18 cellular contexts compared by ENCODE assay signal in genomic region chr2:26605969-26606846, GRCh38. TPM values are rescaled to one million over a fixed set of nuclear protein-coding genes. Genes with fewer than 3 reads are reported as not detected.
A peak's percentile ranks its signal among the peaks of the same experiment; 100 is the strongest.
DNase-seq lines count a peak whose midpoint lies in the region; ATAC-seq, FAIRE-seq and TF ChIP-seq lines count a peak whose summit lies in the region.
"Had no signal": no experiment of that assay in that cellular context is flagged by ENCODE, and none has a peak within 500 bp of the region (broad histone marks: within the 10 kb centered on the region; RNA-seq: fewer than 3 reads in every experiment).

No MANE protein-coding gene starts in this region.

- WGBS in H1 (ENCODE audit: extremely low coverage in 1 of 2, insufficient coverage in 1 of 2, insufficient read length in 1 of 2, insufficient replicate concordance in 2 of 2, low coverage in 1 of 2, low lambda C conversion rate in 2 of 2, missing lambda C conversion rate in 1 of 2), 2 experiments, result 84% methylated on average over 17 of the region's 19 CpGs; no CpG with 5 or more reads in 1 of the 2 experiments

- no peak overlapping the region for H3K4ac ChIP-seq in H1 (replicated peaks; ENCODE audit: insufficient read length, low read depth, low read length)

- H3K4me2 ChIP-seq in H1 (ENCODE audit: insufficient read depth in 1 of 2, low read depth in 2 of 2, low read length in 2 of 2), result no peak overlapping the region

- peaks cover 43% of the 10 kb centered on the region for H3K27me3 Mint-ChIP-seq in activated CD8-positive, alpha-beta memory T cell treated with anti-CD3 and anti-CD28 coated beads, Interleukin-2, amount 10 ng/mL, durations not matched to agents 7 days and 5 days
- H3K27me3 Mint-ChIP-seq in mesothelial cell of epicardium (ENCODE audit: low read depth), result no peaks in the 10 kb centered on the region

- H3K18ac ChIP-seq in H1 (ENCODE audit: extremely low read depth, low read length), result no peak overlapping the region

- no peaks in the 10 kb centered on the region for H3K79me1 ChIP-seq in H1 (ENCODE audit: low read depth, low read length)

- H3K27me3 ChIP-seq in H1 (replicated peaks in 1 of 4; ENCODE audit: control insufficient read depth in 3 of 4, extremely low read depth in 1 of 4, insufficient read depth in 3 of 4, low read length in 3 of 4) (no peaks in the 10 kb centered on the region), upper lobe of right lung (no peaks in the 10 kb centered on the region), gastrocnemius medialis (peaks cover 0 to 7% (median 7%) of the 10 kb centered on the region in 3 donors)

- TF ChIP-seq EP300 in H1 (IDR thresholded peaks at IDR 0.05; ENCODE audit: borderline replicate concordance in 1 of 2, low read depth in 2 of 2, low read length in 2 of 2), result no peak

- H4K8ac ChIP-seq in H1 (ENCODE audit: extremely low read depth, insufficient read depth, low read length), result no peak overlapping the region

- no peaks in the 10 kb centered on the region for H3K9me3 ChIP-seq in H1 (ENCODE audit: insufficient read depth in 2 of 2, low read depth in 1 of 2, low read length in 1 of 2)
- no peaks in the 10 kb centered on the region for H3K9me3 ChIP-seq in upper lobe of right lung
- no peaks in the 10 kb centered on the region for H3K9me3 ChIP-seq in gastrocnemius medialis

- H3K9me3 Mint-ChIP-seq in activated CD8-positive, alpha-beta memory T cell treated with anti-CD3 and anti-CD28 coated beads, Interleukin-2, amount 10 ng/mL, durations not matched to agents 7 days and 5 days (ENCODE audit: low read depth), result no peaks in the 10 kb centered on the region
- peaks cover 4% of the 10 kb centered on the region for H3K9me3 Mint-ChIP-seq in mesothelial cell of epicardium
- H3K9me3 Mint-ChIP-seq: IgD-negative memory B cell had no signal

- in situ Hi-C loops in gastrocnemius medialis (cut with MboI; ENCODE audit: low sequenced_read_pairs in 4 of 4), result no loop called here

- no peak overlapping the region for H3K9ac ChIP-seq in H1 (replicated peaks in 1 of 4; ENCODE audit: extremely low read depth in 1 of 4, low read depth in 3 of 4, low read length in 3 of 4)

- no peak overlapping the region for H2AFZ ChIP-seq in H1 (ENCODE audit: low read length)

- intact Hi-C loops in upper lobe of right lung (cut with DNase I), result loop anchor here (5.0 kb wide), 1 partner anchor 136 kb away; no protein-coding TSS in a partner anchor
- intact Hi-C loops in gastrocnemius medialis (cut with DNase I; ENCODE audit: low total_unique reads), result loop anchor here (1.0 kb wide), 1 partner anchor 139 kb away; no protein-coding TSS in a partner anchor

- no peaks in the 10 kb centered on the region for H3K4me1 Mint-ChIP-seq in activated CD8-positive, alpha-beta memory T cell treated with anti-CD3 and anti-CD28 coated beads, Interleukin-2, amount 10 ng/mL, durations not matched to agents 7 days and 5 days
- peaks cover 42% of the 10 kb centered on the region for H3K4me1 Mint-ChIP-seq in mesothelial cell of epicardium

- no peak overlapping the region for H3K4me3 ChIP-seq in H1 (ENCODE audit: extremely low read depth in 1 of 4, insufficient read depth in 2 of 4, low read depth in 3 of 4, low read length in 4 of 4)
- no peak overlapping the region for H3K4me3 ChIP-seq in upper lobe of right lung
- H3K4me3 ChIP-seq in gastrocnemius medialis, result no peak overlapping the region
- H3K4me3 ChIP-seq: SK-N-MC had no signal

- FAIRE-seq in H1 (lab: Jason Lieb, UNC), result no peak

- H2BK5ac ChIP-seq in H1 (ENCODE audit: low read depth, low read length), result no peak overlapping the region

- H3K4me3 Mint-ChIP-seq in activated CD8-positive, alpha-beta memory T cell treated with anti-CD3 and anti-CD28 coated beads, Interleukin-2, amount 10 ng/mL, durations not matched to agents 7 days and 5 days, result no peak overlapping the region
- H3K4me3 Mint-ChIP-seq in mesothelial cell of epicardium, result no peak overlapping the region
- H3K4me3 Mint-ChIP-seq: activated CD4-positive, alpha-beta memory T cell treated with anti-CD3 and anti-CD28 coated beads for 36 hours; IgD-negative memory B cell had no signal

- H4K5ac ChIP-seq in H1 (ENCODE audit: insufficient read length, low read depth, low read length), result no peak overlapping the region

- peak; percentile 44 for DNase-seq in activated CD8-positive, alpha-beta memory T cell treated with anti-CD3 and anti-CD28 coated beads, Interleukin-2, amount 50 U/mL, for 48 hours
- DNase-seq in activated CD8-positive, alpha-beta memory T cell treated with anti-CD3 and anti-CD28 coated beads, Interleukin-2, amount 10 ng/mL, durations not matched to agents 7 days and 5 days, result no peak
- peak in 1 of 2 experiments; percentile 45 for DNase-seq in H1 (ENCODE audit: low read depth in 1 of 2, low spot score in 2 of 2)
- peak in 1 of 2 experiments; percentile 35 for DNase-seq in mesothelial cell of epicardium (ENCODE audit: low spot score in 2 of 2, unreplicated experiment in 2 of 2)
- DNase-seq in upper lobe of right lung, result peak; percentile 48
- DNase-seq in NCI-H187 (lab: John Stamatoyannopoulos, UW), result no peak
- no peak for DNase-seq in 8988T
- DNase-seq in gastrocnemius medialis, result no peak
- DNase-seq: aorta; NCI-H1048; NCI-H226; stimulated activated naive CD4-positive, alpha-beta T cell treated with Interleukin-2 at 50 U/mL for 16 hours had no signal

- no peak overlapping the region for H2BK20ac ChIP-seq in H1 (ENCODE audit: low read length)

- no peak overlapping the region for H4K91ac ChIP-seq in H1 (replicated peaks; ENCODE audit: insufficient read length, low read length)

- no peaks in the 10 kb centered on the region for H4K20me1 ChIP-seq in H1 (replicated peaks in 1 of 2; ENCODE audit: control insufficient read depth in 1 of 2, insufficient read depth in 2 of 2, low read length in 2 of 2)

- no peak for TF ChIP-seq POLR2A in H1 (IDR thresholded peaks at IDR 0.05; ENCODE audit: control extremely low read depth in 1 of 2, low read depth in 2 of 2, low read length in 2 of 2)
- no peak for TF ChIP-seq POLR2A in gastrocnemius medialis (IDR thresholded peaks at IDR 0.05)

- no peak for ATAC-seq in activated CD8-positive, alpha-beta memory T cell treated with anti-CD3 and anti-CD28 coated beads, Interleukin-2, amount 10 ng/mL, durations not matched to agents 7 days and 5 days
- no peak for ATAC-seq in upper lobe of right lung
- no peak for ATAC-seq in gastrocnemius medialis

- H3K23me2 ChIP-seq in H1 (ENCODE audit: low read depth, low read length), result no peaks in the 10 kb centered on the region

- POLR2A ChIA-PET in H1 (lab: Charles Lee; ENCODE audit: partially characterized antibody), result interaction anchor here (0.6 kb wide), 1 partner anchor 701 kb away, joined by 3 read pairs; no protein-coding TSS in a partner anchor

- no peaks in the 10 kb centered on the region for H3K79me2 ChIP-seq in H1 (ENCODE audit: control insufficient read depth in 1 of 2, insufficient read depth in 2 of 2, low read length in 2 of 2)

- TF ChIP-seq CTCF in H1 (IDR thresholded peaks at IDR 0.05; ENCODE audit: control extremely low read depth in 1 of 3, insufficient read depth in 1 of 3, low read depth in 1 of 3, low read length in 3 of 3), result no peak
- no peak for TF ChIP-seq CTCF in mesothelial cell of epicardium (IDR thresholded peaks at IDR 0.05; ENCODE audit: unreplicated experiment)
- TF ChIP-seq CTCF in upper lobe of right lung (IDR thresholded peaks at IDR 0.05), result no peak
- no peak for TF ChIP-seq CTCF in gastrocnemius medialis (IDR thresholded peaks at IDR 0.05 in 4 of 5, conservative IDR thresholded peaks at IDR 0.05 in 1 of 5)

- no peaks in the 10 kb centered on the region for H3K36me3 ChIP-seq in H1 (ENCODE audit: control insufficient read depth in 2 of 4, insufficient read depth in 4 of 4, low read length in 3 of 4)
- H3K36me3 ChIP-seq in upper lobe of right lung, result no peaks in the 10 kb centered on the region
- no peaks in the 10 kb centered on the region for H3K36me3 ChIP-seq in gastrocnemius medialis

- H2BK15ac ChIP-seq in H1 (ENCODE audit: low read length), result no peak overlapping the region

- no peak overlapping the region for H2AK5ac ChIP-seq in H1 (ENCODE audit: low read depth, low read length)

- H3K23ac ChIP-seq in H1 (ENCODE audit: insufficient read length), result no peak overlapping the region

- H3K27ac ChIP-seq in H1 (ENCODE audit: low read depth, low read length), result no peak overlapping the region
- no peak overlapping the region for H3K27ac ChIP-seq in upper lobe of right lung
- H3K27ac ChIP-seq in gastrocnemius medialis, result no peak overlapping the region
- H3K27ac ChIP-seq: SK-N-MC had no signal

- H3K36me3 Mint-ChIP-seq in activated CD8-positive, alpha-beta memory T cell treated with anti-CD3 and anti-CD28 coated beads, Interleukin-2, amount 10 ng/mL, durations not matched to agents 7 days and 5 days, result no peaks in the 10 kb centered on the region
- H3K36me3 Mint-ChIP-seq in mesothelial cell of epicardium, result no peaks in the 10 kb centered on the region
- H3K36me3 Mint-ChIP-seq: activated CD4-positive, alpha-beta memory T cell treated with anti-CD3 and anti-CD28 coated beads for 36 hours; IgD-negative memory B cell had no signal

- no peak overlapping the region for H3K27ac Mint-ChIP-seq in activated CD8-positive, alpha-beta memory T cell treated with anti-CD3 and anti-CD28 coated beads, Interleukin-2, amount 10 ng/mL, durations not matched to agents 7 days and 5 days
- peak overlapping the region; percentile 73 for H3K27ac Mint-ChIP-seq in mesothelial cell of epicardium
- H3K27ac Mint-ChIP-seq: activated CD4-positive, alpha-beta memory T cell treated with anti-CD3 and anti-CD28 coated beads for 36 hours had no signal

- peak overlapping the region; percentile 43; the same call in 1 of the 2 replicates for H2BK12ac ChIP-seq in H1 (ENCODE audit: low read depth, low read length)

- no peak for TF ChIP-seq RAD21 in H1 (IDR thresholded peaks at IDR 0.05 in 1 of 2, conservative IDR thresholded peaks at IDR 0.05 in 1 of 2; ENCODE audit: low read depth in 2 of 2, low read length in 2 of 2)

- H3K56ac ChIP-seq in H1 (replicated peaks; ENCODE audit: insufficient read length, low read depth, low read length), result no peak overlapping the region

- H3K14ac ChIP-seq in H1 (ENCODE audit: insufficient read length), result no peak overlapping the region

- CTCF ChIA-PET in activated CD8-positive, alpha-beta memory T cell treated with anti-CD3 and anti-CD28 coated beads, Interleukin-2, amount 10 ng/mL, durations not matched to agents 7 days and 5 days (lab: Charles Lee), result interaction anchor here (0.8 to 7.0 kb wide), 14 partner anchors 9 to 337 kb away, joined by 3 to 178 read pairs (median 4); no protein-coding TSS in a partner anchor
- CTCF ChIA-PET in H1 (lab: Charles Lee; ENCODE audit: partially characterized antibody), result interaction anchor here (0.6 to 17.4 kb wide), 52 partner anchors 8 to 461 kb away, joined by 3 to 367 read pairs (median 4); partner anchors contain the start of genes CIB4 and SLC35F6

- H3K4me1 ChIP-seq in H1 (replicated peaks in 1 of 4; ENCODE audit: control insufficient read depth in 3 of 4, insufficient read depth in 4 of 4, low read length in 3 of 4) (no peaks in the 10 kb centered on the region; a peak in 2 of 7 replicates), upper lobe of right lung (peaks cover 14% of the 10 kb centered on the region), gastrocnemius medialis (no peaks in the 10 kb centered on the region)

- no peak overlapping the region for H2BK120ac ChIP-seq in H1 (replicated peaks; ENCODE audit: low read depth, low read length)

RNA-seq across cellular contexts. Expression of gene CIB4, which starts 35.0 kb away (rescaled TPM):
- not detected for total RNA-seq in activated CD8-positive, alpha-beta memory T cell treated with anti-CD3 and anti-CD28 coated beads, Interleukin-2, amount 10 ng/mL, durations not matched to agents 7 days and 5 days
- not detected in 2 replicates for total RNA-seq in H1 (2021; fragmentation: NEBNext Ultra II Directional; extraction: Animal tissue kit (Norgen Biotek cat#: 25700))
- polyA plus RNA-seq in H1 (2011; rRNA removed), result not detected in 2 replicates
- polyA plus RNA-seq in H1 (2011; cell fraction: cytosol; rRNA removed), result not detected
- polyA plus RNA-seq in H1 (2011; cell fraction: nucleus; rRNA removed), result not detected
- not detected in 4 replicates for polyA plus RNA-seq in H1 (2012, experiment 1 of 2)
- not detected for polyA plus RNA-seq in H1 (2012, experiment 2 of 2)
- polyA plus RNA-seq in H1 (2013, experiment 1 of 2), result not detected
- not detected for polyA plus RNA-seq in H1 (2013, experiment 2 of 2)
- polyA minus RNA-seq in H1 (2011; rRNA and poly(A)+ RNA removed), result not detected in 2 replicates
- not detected for polyA minus RNA-seq in H1 (2011; cell fraction: cytosol; rRNA and poly(A)+ RNA removed)
- polyA minus RNA-seq in H1 (2011; cell fraction: nucleus; rRNA and poly(A)+ RNA removed), result not detected
- total RNA-seq in mesothelial cell of epicardium (not detected in 3 replicates), upper lobe of right lung (not detected), gastrocnemius medialis (not detected)
- total RNA-seq: activated CD4-positive, alpha-beta memory T cell treated with anti-CD3 and anti-CD28 coated beads for 36 hours; endothelial cell of umbilical vein; OCI-LY7; omental fat pad had no signal
- polyA plus RNA-seq: aorta, endothelial cell of umbilical vein, IgD-negative memory B cell had no signal

Comparison
In these comparisons a context has a peak if more than half of its experiments do, and no peak if none do; other contexts are left out.
1. DNase-seq: peak in activated CD8-positive, alpha-beta memory T cell treated with anti-CD3 and anti-CD28 coated beads, Interleukin-2, amount 50 U/mL, for 48 hours (single experiment) and upper lobe of right lung (single experiment); none in activated CD8-positive, alpha-beta memory T cell treated with anti-CD3 and anti-CD28 coated beads, Interleukin-2, amount 10 ng/mL, durations not matched to agents 7 days and 5 days (single experiment), NCI-H187 (0 of 2), 8988T (single experiment) and gastrocnemius medialis (0 of 2).